In the genomic region with DNA sequence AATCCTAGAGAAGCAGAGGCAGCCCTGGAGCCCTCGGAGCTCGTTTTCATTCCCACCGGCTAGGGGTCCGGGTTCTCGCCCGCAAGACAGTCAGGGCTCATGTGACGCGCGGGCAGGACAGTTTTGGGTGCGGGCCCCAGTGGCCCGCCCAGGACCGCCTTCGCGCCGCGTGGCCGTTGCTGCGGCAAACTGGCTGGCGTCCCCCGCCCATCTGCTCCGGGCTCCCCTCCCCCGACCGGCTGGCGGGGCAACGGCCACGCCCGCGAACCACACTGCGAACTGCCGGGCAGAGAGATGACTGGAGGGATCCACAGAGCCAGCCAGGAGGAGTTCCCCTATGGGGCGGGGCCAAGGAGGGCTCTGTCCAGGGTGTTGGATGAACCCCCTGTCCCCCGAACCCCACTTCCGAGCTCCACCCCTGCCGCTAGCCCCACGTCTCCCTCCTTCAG, we compare ENCODE assay signal across 13 cellular contexts. TPM values are rescaled to one million over a fixed set of nuclear protein-coding genes. Genes with fewer than 3 reads are reported as not detected.
A peak's percentile ranks its signal among the peaks of the same experiment; 100 is the strongest.
DNase-seq lines count a peak whose midpoint lies in the region; ATAC-seq and TF ChIP-seq lines count a peak whose summit lies in the region.
"Had no signal": no experiment of that assay in that cellular context is flagged by ENCODE, and none has a peak within 500 bp of the region (broad histone marks: within the 10 kb centered on the region; RNA-seq: fewer than 3 reads in every experiment).

No MANE protein-coding gene starts in this region.

- H3K9me3 ChIP-seq in GM23248 (ENCODE audit: low read depth) (no peaks in the 10 kb centered on the region), Panc1 (ENCODE audit: control insufficient read depth, insufficient read depth, low read depth, low read length) (no peaks in the 10 kb centered on the region), neural cell (ENCODE audit: low read length) (no peaks in the 10 kb centered on the region), tibial artery (no peaks in the 10 kb centered on the region)
- H3K9me3 ChIP-seq: tibial nerve had no signal

- peak; percentile 39 for DNase-seq in GM23248
- DNase-seq in Panc1 (ENCODE audit: low read depth, low spot score): no peak
- DNase-seq in erythroblast (lab: John Stamatoyannopoulos, UW): peak; percentile 59 to 67
- DNase-seq in tibial artery: no peak
- no peak for DNase-seq in UCSD-AML1 (lab: John Stamatoyannopoulos, UW; ENCODE audit: unreplicated experiment)
- no peak for DNase-seq in RPMI8226
- DNase-seq in dedifferentiated amniotic fluid mesenchymal stem cell (ENCODE audit: extremely low spot score): no peak
- DNase-seq: activated CD8-positive, alpha-beta memory T cell treated with anti-CD3 and anti-CD28 coated beads, Interleukin-2, amount 50 U/mL, for 4 hours; NCI-H774; stimulated activated CD4-positive, alpha-beta T cell treated with anti-CD3 and anti-CD28 coated beads, Interleukin-4, amount 100 ng/mL, for 24 hours had no signal

- intact Hi-C loops in Panc1 (cut with micrococcal nuclease; ENCODE audit: unreplicated experiment): no loop called here
- intact Hi-C loops in tibial artery (cut with DNase I; ENCODE audit: low total_unique reads): no loop called here

- in situ Hi-C loops in GM23248 (cut with MboI): no loop called here
- in situ Hi-C loops in Panc1 (cut with HindIII; ENCODE audit: low pct_unique_long_range_greater_than_20kb, low sequenced_read_pairs): no loop called here

- peaks cover 11% of the 10 kb centered on the region for H3K4me1 ChIP-seq in GM23248 (ENCODE audit: insufficient read depth)
- H3K4me1 ChIP-seq in Panc1 (ENCODE audit: control insufficient read depth, insufficient read depth, low read length): peaks cover 16% of the 10 kb centered on the region
- H3K4me1 ChIP-seq in tibial artery: peaks cover 0 to 54% (median 44%) of the 10 kb centered on the region in 4 donors

- H4K20me1 ChIP-seq in GM23248 (ENCODE audit: insufficient read depth) (no peaks in the 10 kb centered on the region), neural cell (ENCODE audit: insufficient read depth) (no peaks in the 10 kb centered on the region)

- H3K79me2 ChIP-seq in GM23248 (ENCODE audit: insufficient read depth) (no peaks in the 10 kb centered on the region), neural cell (replicated peaks; ENCODE audit: insufficient read depth, low read length) (no peaks in the 10 kb centered on the region)

- no peak for ATAC-seq in Panc1

- BruUV-seq in Panc1 (replicated peaks; lab: Mats Ljungman, UMichigan): no TSS peak

- no peaks in the 10 kb centered on the region for H3K9me2 ChIP-seq in GM23248 (ENCODE audit: insufficient read depth)
- H3K9me2 ChIP-seq in neural cell (ENCODE audit: insufficient read depth, low read length): no peaks in the 10 kb centered on the region

- POLR2A ChIA-PET in Panc1 (lab: Charles Lee): no interaction called here

- no peak for TF ChIP-seq CTCF in Panc1 (IDR thresholded peaks at IDR 0.05)
- no peak for TF ChIP-seq CTCF in neural cell (IDR thresholded peaks at IDR 0.05; ENCODE audit: poor library complexity, severe bottlenecking)
- no peak for TF ChIP-seq CTCF in tibial artery (IDR thresholded peaks at IDR 0.05)

- H3K4me3 ChIP-seq in GM23248 (no peak overlapping the region), Panc1 (ENCODE audit: low read depth in 2 of 2, low read length in 2 of 2) (no peak overlapping the region), neural cell (ENCODE audit: low read length) (no peak overlapping the region), tibial artery (peak overlapping the region in 1 of 2 donors; percentile 49)

- 5 to 7% methylated on average over 25 to 29 of the region's 35 CpGs for WGBS in GM23248 (ENCODE audit: low coverage in 1 of 2, low lambda C conversion rate in 2 of 2, missing lambda C conversion rate in 2 of 2), 2 experiments

- TF ChIP-seq POLR2A in erythroblast (IDR thresholded peaks at IDR 0.05; ENCODE audit: low read length): no peak

- TF ChIP-seq RAD21 in neural cell (conservative IDR thresholded peaks at IDR 0.05): no peak

- H3K27ac ChIP-seq in GM23248 (no peak overlapping the region), Panc1 (ENCODE audit: low read length) (0 out of 2 replicates have a peak overlapping the region, but pooled peaks have one; percentile 11), neural cell (ENCODE audit: low read length) (no peak overlapping the region), tibial artery (no peak overlapping the region)
- H3K27ac ChIP-seq: cardiac muscle cell, tibial nerve had no signal

- 0 out of 2 replicates have a peak, but pooled peaks cover 3% of the 10 kb centered on the region for H3F3A ChIP-seq in GM23248 (ENCODE audit: insufficient read depth)
- H3F3A ChIP-seq in neural cell (ENCODE audit: insufficient read depth, low read length, poor library complexity, severe bottlenecking): no peaks in the 10 kb centered on the region

- H3K9ac ChIP-seq in GM23248 (no peak overlapping the region), neural cell (ENCODE audit: low read length) (no peak overlapping the region)

- CTCF ChIA-PET in Panc1 (lab: Charles Lee): interaction anchor here (1.8 kb wide), 1 partner anchor 17 kb away, joined by 11 read pairs; no protein-coding TSS in a partner anchor

- no peak for TF ChIP-seq EP300 in neural cell (conservative IDR thresholded peaks at IDR 0.05; ENCODE audit: poor library complexity, severe bottlenecking)

- H3K4me2 ChIP-seq in GM23248 (ENCODE audit: unreplicated experiment) (peak overlapping the region; percentile 39), neural cell (ENCODE audit: low read length) (no peak overlapping the region)

- H3K36me3 ChIP-seq in GM23248 (ENCODE audit: low read depth): no peaks in the 10 kb centered on the region
- no peaks in the 10 kb centered on the region; the same call in 1 of the 2 replicates for H3K36me3 ChIP-seq in Panc1 (ENCODE audit: control insufficient read depth, insufficient read depth, low read length)
- no peaks in the 10 kb centered on the region for H3K36me3 ChIP-seq in neural cell (ENCODE audit: insufficient read depth, low read length)
- H3K36me3 ChIP-seq in tibial artery: no peaks in the 10 kb centered on the region
- H3K36me3 ChIP-seq: cardiac muscle cell, tibial nerve had no signal

- H3K27me3 ChIP-seq in GM23248 (replicated peaks; ENCODE audit: insufficient read depth) (peaks cover 77% of the 10 kb centered on the region), Panc1 (ENCODE audit: control insufficient read depth, insufficient read depth, low read length) (no peaks in the 10 kb centered on the region), neural cell (ENCODE audit: insufficient read depth, low read depth, low read length) (peaks cover 91% of the 10 kb centered on the region), tibial artery (peaks cover 4 to 100% of the 10 kb centered on the region in 2 donors)

- H2AFZ ChIP-seq in GM23248: no peak overlapping the region
- H2AFZ ChIP-seq in neural cell (ENCODE audit: low read depth, low read length): no peak overlapping the region

TF ChIP-seq in neural cell, 6 proteins besides CTCF, POLR2A, EP300 and RAD21 (continues in another document):
- TF ChIP-seq, protein P1, sequence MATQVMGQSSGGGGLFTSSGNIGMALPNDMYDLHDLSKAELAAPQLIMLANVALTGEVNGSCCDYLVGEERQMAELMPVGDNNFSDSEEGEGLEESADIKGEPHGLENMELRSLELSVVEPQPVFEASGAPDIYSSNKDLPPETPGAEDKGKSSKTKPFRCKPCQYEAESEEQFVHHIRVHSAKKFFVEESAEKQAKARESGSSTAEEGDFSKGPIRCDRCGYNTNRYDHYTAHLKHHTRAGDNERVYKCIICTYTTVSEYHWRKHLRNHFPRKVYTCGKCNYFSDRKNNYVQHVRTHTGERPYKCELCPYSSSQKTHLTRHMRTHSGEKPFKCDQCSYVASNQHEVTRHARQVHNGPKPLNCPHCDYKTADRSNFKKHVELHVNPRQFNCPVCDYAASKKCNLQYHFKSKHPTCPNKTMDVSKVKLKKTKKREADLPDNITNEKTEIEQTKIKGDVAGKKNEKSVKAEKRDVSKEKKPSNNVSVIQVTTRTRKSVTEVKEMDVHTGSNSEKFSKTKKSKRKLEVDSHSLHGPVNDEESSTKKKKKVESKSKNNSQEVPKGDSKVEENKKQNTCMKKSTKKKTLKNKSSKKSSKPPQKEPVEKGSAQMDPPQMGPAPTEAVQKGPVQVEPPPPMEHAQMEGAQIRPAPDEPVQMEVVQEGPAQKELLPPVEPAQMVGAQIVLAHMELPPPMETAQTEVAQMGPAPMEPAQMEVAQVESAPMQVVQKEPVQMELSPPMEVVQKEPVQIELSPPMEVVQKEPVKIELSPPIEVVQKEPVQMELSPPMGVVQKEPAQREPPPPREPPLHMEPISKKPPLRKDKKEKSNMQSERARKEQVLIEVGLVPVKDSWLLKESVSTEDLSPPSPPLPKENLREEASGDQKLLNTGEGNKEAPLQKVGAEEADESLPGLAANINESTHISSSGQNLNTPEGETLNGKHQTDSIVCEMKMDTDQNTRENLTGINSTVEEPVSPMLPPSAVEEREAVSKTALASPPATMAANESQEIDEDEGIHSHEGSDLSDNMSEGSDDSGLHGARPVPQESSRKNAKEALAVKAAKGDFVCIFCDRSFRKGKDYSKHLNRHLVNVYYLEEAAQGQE (IDR thresholded peaks at IDR 0.05; ENCODE audit: borderline replicate concordance): no peak
- no peak for TF ChIP-seq SMC3 (conservative IDR thresholded peaks at IDR 0.05; ENCODE audit: poor library complexity)
- peak; percentile 5 for TF ChIP-seq EZH2 (IDR thresholded peaks at IDR 0.05; ENCODE audit: borderline replicate concordance, insufficient read depth, low read length, poor library complexity, severe bottlenecking)

RNA-seq across cellular contexts. Expression of a gene that starts 0.9 kb away (rescaled TPM):
- total RNA-seq in GM23248 (2014; rRNA removed; shearing (Covaris generic)): not detected in 2 replicates
- polyA plus RNA-seq in GM23248 (2016; fragmentation: Nextera tagmentation; extraction: Ambion mirVana) (not detected in 2 replicates), neural cell (not detected in 2 replicates)
- 11.1 TPM for total RNA-seq in Panc1 (2021; ENCODE audit: unreplicated experiment)
- 18.8 TPM for polyA plus RNA-seq in Panc1 (2012; ENCODE audit: insufficient read length)
- polyA minus RNA-seq in neural cell: not detected in 2 replicates
- total RNA-seq: cardiac muscle cell, tibial nerve had no signal
- polyA plus RNA-seq: cardiac muscle cell had no signal

RNA-seq across cellular contexts. Expression of a gene that starts 4.0 kb away (rescaled TPM):
- not detected in 2 replicates for total RNA-seq in GM23248 (2014; rRNA removed; shearing (Covaris generic))
- not detected in 2 replicates for polyA plus RNA-seq in GM23248 (2016; fragmentation: Nextera tagmentation; extraction: Ambion mirVana)
- total RNA-seq in Panc1 (2021; ENCODE audit: unreplicated experiment): 8.5 TPM
- polyA plus RNA-seq in Panc1 (2012; ENCODE audit: insufficient read length): 13.6 TPM
- not detected in 2 replicates for polyA plus RNA-seq in neural cell
- not detected in 2 replicates for polyA minus RNA-seq in neural cell

RNA-seq across cellular contexts. Expression of a gene that starts 27.1 kb away (rescaled TPM):
- 20.0 and 25.7 TPM in 2 replicates for total RNA-seq in GM23248 (2014; rRNA removed; shearing (Covaris generic))
- 74.7 and 79.2 TPM in 2 replicates for polyA plus RNA-seq in GM23248 (2016; fragmentation: Nextera tagmentation; extraction: Ambion mirVana)
- 120 TPM for total RNA-seq in Panc1 (2021; ENCODE audit: unreplicated experiment)
- polyA plus RNA-seq in Panc1 (2012; ENCODE audit: insufficient read length): 194 TPM
- polyA plus RNA-seq in neural cell: 101 TPM in 2 replicates
- polyA minus RNA-seq in neural cell: 60.1 and 74.8 TPM in 2 replicates

RNA-seq across cellular contexts. Expression of a gene that starts 45.4 kb away (rescaled TPM):
- 5.6 and 12.1 TPM in 2 replicates for total RNA-seq in GM23248 (2014; rRNA removed; shearing (Covaris generic))
- polyA plus RNA-seq in GM23248 (2016; fragmentation: Nextera tagmentation; extraction: Ambion mirVana) (2.5 and 3.1 TPM in 2 replicates), neural cell (52.2 and 68.5 TPM in 2 replicates)
- 7.0 TPM for total RNA-seq in Panc1 (2021; ENCODE audit: unreplicated experiment)
- polyA plus RNA-seq in Panc1 (2012; ENCODE audit: insufficient read length): 14.2 TPM
- 8.0 and 10.0 TPM in 2 replicates for polyA minus RNA-seq in neural cell

Comparison
In these comparisons a context has a peak if more than half of its experiments do, and no peak if none do; other contexts are left out.
1. DNase-seq: peak in GM23248 (single experiment) and erythroblast (2 of 2); none in Panc1 (single experiment), tibial artery (0 of 2), UCSD-AML1 (single experiment), RPMI8226 (single experiment) and dedifferentiated amniotic fluid mesenchymal stem cell (single experiment).
2. RNA of a gene that starts 0.9 kb away (total RNA-seq): 11.1 TPM in Panc1 (single experiment); not detected in GM23248; every median in the first group is over 10 times any median in the second.